Comparison of ENCODE assay signal across 14 cellular contexts in the genomic region with DNA sequence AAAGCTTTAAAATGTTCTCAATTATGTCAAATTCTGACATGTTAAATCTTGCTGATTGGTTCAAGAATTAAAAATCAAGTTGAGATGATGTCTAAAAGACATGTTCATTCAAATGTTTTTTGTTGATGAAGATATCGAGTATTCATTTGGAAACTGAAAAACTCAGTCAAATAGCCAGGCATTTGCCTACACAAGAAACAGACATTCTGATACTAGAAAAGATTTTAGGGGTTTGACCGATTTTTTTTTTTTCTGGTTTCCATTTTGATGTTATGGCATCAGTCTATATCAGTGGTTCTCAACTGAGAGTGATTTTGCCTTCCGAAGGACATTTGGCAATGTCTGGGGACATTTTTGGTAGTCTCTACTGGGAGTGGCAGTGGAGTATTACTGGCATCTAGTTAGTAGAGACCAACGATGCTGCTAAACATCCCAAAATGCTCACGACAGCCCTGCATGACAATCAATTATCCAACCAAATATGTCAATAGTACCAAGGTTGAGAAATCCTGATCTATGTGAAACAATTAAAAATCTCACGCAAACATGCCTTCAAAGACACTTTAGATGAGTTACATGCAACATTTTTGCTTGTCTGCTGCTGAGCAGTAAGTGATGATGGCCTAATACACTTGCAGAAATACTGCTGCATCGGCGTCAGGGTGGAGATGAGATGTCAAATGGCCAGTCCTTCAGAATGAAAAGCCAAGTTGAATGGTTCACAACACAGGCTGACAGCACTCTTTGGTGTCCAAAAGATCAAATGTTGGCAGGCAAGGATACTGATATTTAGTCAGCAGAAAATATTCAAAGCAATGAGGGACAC. TPM values are rescaled to one million over a fixed set of nuclear protein-coding genes. Genes with fewer than 3 reads are reported as not detected.
DNase-seq lines count a peak whose midpoint lies in the region; ATAC-seq, FAIRE-seq and TF ChIP-seq lines count a peak whose summit lies in the region.
"Had no signal": no experiment of that assay in that cellular context is flagged by ENCODE, and none has a peak within 500 bp of the region (broad histone marks: within the 10 kb centered on the region; RNA-seq: fewer than 3 reads in every experiment).

No MANE protein-coding gene starts in this region.

- peak; percentile 42 for ATAC-seq in GM19328 (IDR thresholded peaks at IDR 0.05; ENCODE audit: unreplicated experiment)
- peak; percentile 52 for ATAC-seq in HG02884 (IDR thresholded peaks at IDR 0.05; ENCODE audit: unreplicated experiment)
- ATAC-seq: foreskin keratinocyte had no signal

- no peak overlapping the region for H3K27ac Mint-ChIP-seq in Caco-2 (ENCODE audit: unreplicated experiment)

- no peak overlapping the region for H3K4me3 Mint-ChIP-seq in Caco-2 (ENCODE audit: unreplicated experiment)

- H3K4me1 Mint-ChIP-seq in Caco-2 (ENCODE audit: low read depth, unreplicated experiment): peaks cover 22% of the 10 kb centered on the region

- DNase-seq in GM12892 (ENCODE audit: insufficient read length): no peak
- peak; percentile 29 for DNase-seq in NAMALWA (ENCODE audit: low spot score)
- no peak for DNase-seq in activated effector memory CD4-positive, alpha-beta T cell treated with Interleukin-2 at 50 U/mL for 16 hours
- no peak for DNase-seq in T-helper 9 cell
- no peak for DNase-seq in Caco-2
- DNase-seq in activated naive CD4-positive, alpha-beta T cell (lab: John Stamatoyannopoulos, UW): no peak
- DNase-seq: foreskin keratinocyte, mammary epithelial cell, NCI-H1092 treated with DMSO at 0.1 percent for 48 hours had no signal

- peak; percentile 94 for FAIRE-seq in GM12892 (lab: Jason Lieb, UNC)
- FAIRE-seq: bronchial epithelial cell, H54 had no signal

- no peak for TF ChIP-seq CTCF in Caco-2 (IDR thresholded peaks at IDR 0.05; ENCODE audit: insufficient read depth in 1 of 2, low read depth in 1 of 2, low read length in 1 of 2, severe bottlenecking in 1 of 2, unreplicated experiment in 1 of 2)

- POLR2A ChIA-PET in Caco-2 (lab: Charles Lee): no interaction called here

- peaks cover 25% of the 10 kb centered on the region for H3K4me1 ChIP-seq in Caco-2
- H3K4me1 ChIP-seq: foreskin keratinocyte had no signal

- H3K27me3 Mint-ChIP-seq in Caco-2 (ENCODE audit: insufficient read depth, unreplicated experiment): no peaks in the 10 kb centered on the region
- H3K27me3 Mint-ChIP-seq: CD4-positive, CD25-positive, alpha-beta regulatory T cell had no signal

- H3K9me3 Mint-ChIP-seq in Caco-2 (ENCODE audit: unreplicated experiment): peaks cover 15% of the 10 kb centered on the region

- no peaks in the 10 kb centered on the region for H3K27me3 ChIP-seq in Caco-2 (replicated peaks; ENCODE audit: control insufficient read depth, insufficient read depth, low read length)

- BruUV-seq in Caco-2 (replicated peaks; lab: Mats Ljungman, UMichigan): no TSS peak

- H3K36me3 Mint-ChIP-seq in Caco-2 (ENCODE audit: insufficient read depth, unreplicated experiment): no peaks in the 10 kb centered on the region

- intact Hi-C loops in Caco-2 (cut with micrococcal nuclease; ENCODE audit: unreplicated experiment): no loop called here

- H3K36me3 ChIP-seq in Caco-2 (ENCODE audit: control insufficient read depth, insufficient read depth, low read length): no peaks in the 10 kb centered on the region; the same call in 1 of the 2 replicates

- TF ChIP-seq POLR2A in GM12892 (IDR thresholded peaks at IDR 0.05; ENCODE audit: low read depth, low read length): no peak

- H3K9me3 ChIP-seq in Caco-2: peaks cover 13% of the 10 kb centered on the region

- CTCF ChIA-PET in Caco-2 (lab: Charles Lee): no interaction called here

- H3K4me3 ChIP-seq in Caco-2 (ENCODE audit: low read depth, low read length): no peak overlapping the region

RNA-seq across cellular contexts. Expression of a gene that starts 12.5 kb away (rescaled TPM):
- polyA plus RNA-seq in GM12892 (2012; ENCODE audit: missing spikeins): 158 TPM
- total RNA-seq in Caco-2 (2022): 9.2 and 12.2 TPM in 2 replicates
